Comparison of ENCODE assay signal across 30 cellular contexts in genomic region chr17:37827905-37828304, GRCh38.
DNase-seq lines count a peak whose midpoint lies in the region; ATAC-seq, FAIRE-seq and TF ChIP-seq lines count a peak whose summit lies in the region.
"Had no signal": no experiment of that assay in that cellular context is flagged by ENCODE, and none has a peak within 500 bp of the region (broad histone marks: within the 10 kb centered on the region; RNA-seq: fewer than 3 reads in every experiment).

No MANE protein-coding gene starts in this region.

- no TSS peak for BruUV-seq in GM12878 (replicated peaks; lab: Mats Ljungman, UMichigan)

- no peaks in the 10 kb centered on the region for H3K79me2 ChIP-seq in Loucy (ENCODE audit: insufficient read depth, low read length)
- no peaks in the 10 kb centered on the region for H3K79me2 ChIP-seq in GM12878 (ENCODE audit: control insufficient read depth, insufficient read depth, low read length)

- H3K4me1 ChIP-seq in Loucy (ENCODE audit: insufficient read depth, low read length, poor library complexity, severe bottlenecking): peaks cover 39% of the 10 kb centered on the region
- peaks cover 55% of the 10 kb centered on the region for H3K4me1 ChIP-seq in GM12878 (ENCODE audit: control insufficient read depth, insufficient read depth, low read length)
- H3K4me1 ChIP-seq: colonic mucosa, pancreas had no signal

- no peak for DNase-seq in activated CD4-positive, alpha-beta memory T cell treated with anti-CD3 and anti-CD28 coated beads, Interleukin-2, amount 10 ng/mL, durations not matched to agents 7 days and 5 days
- no peak for DNase-seq in activated CD4-positive, alpha-beta memory T cell treated with anti-CD3 and anti-CD28 coated beads for 36 hours
- DNase-seq in GM12878 (ENCODE audit: low read depth, low spot score): no peak
- no peak for DNase-seq in stimulated activated naive B cell treated with anti-CD40 and anti-IgM and Interleukin-4, amounts not matched to agents 10 μg/mL and 1 μg/mL and 100 μg/mL, for 72 hours
- DNase-seq in foreskin melanocyte: no peak
- DNase-seq: activated CD4-positive, alpha-beta T cell treated with anti-CD3 and anti-CD28 coated beads, Interleukin-2, amount 50 U/mL, for 4 hours; activated CD8-positive, alpha-beta memory T cell treated with anti-CD3 and anti-CD28 coated beads, Interleukin-2, amount 50 U/mL, for 4 hours; activated naive CD8-positive, alpha-beta T cell treated with anti-CD3 and anti-CD28 coated beads, Interleukin-2, amount 10 ng/mL, durations not matched to agents 7 days and 5 days; CD8-positive, alpha-beta T cell; colonic mucosa; DMS 273 treated with DMSO at 0.1 percent for 48 hours; effector CD8-positive, alpha-beta T cell; H9; NCI-H146; NCI-H69; pancreas; SHP77 treated with DMSO at 0.1 percent for 48 hours; stimulated activated CD4-positive, alpha-beta T cell treated with anti-CD3 and anti-CD28 coated beads, Interleukin-15, amount 100 ng/mL, for 24 hours; stimulated activated CD4-positive, alpha-beta T cell treated with anti-CD3 and anti-CD28 coated beads, Interleukin-4, amount 100 ng/mL, for 4 hours had no signal

- H3K4me2 ChIP-seq in Loucy (ENCODE audit: low read depth, low read length, poor library complexity, severe bottlenecking) (peak overlapping the region; percentile 47), GM12878 (ENCODE audit: control insufficient read depth, insufficient read depth) (peak overlapping the region; percentile 29; the same call in 1 of the 2 replicates)

- no peak for TF ChIP-seq EP300 in GM12878 (IDR thresholded peaks at IDR 0.05; ENCODE audit: borderline replicate concordance in 1 of 2, control insufficient read depth in 1 of 2, low read depth in 2 of 2, low read length in 2 of 2)

- H3F3A ChIP-seq in Loucy (ENCODE audit: low read depth): no peaks in the 10 kb centered on the region

- TF ChIP-seq CTCF in Loucy (conservative IDR thresholded peaks at IDR 0.05; ENCODE audit: low read length) (no peak), GM12878 (IDR thresholded peaks at IDR 0.05 in 2 of 3, conservative IDR thresholded peaks at IDR 0.05 in 1 of 3; ENCODE audit: control insufficient read depth in 2 of 3, extremely low read depth in 1 of 3, insufficient read depth in 1 of 3, low read depth in 3 of 3, low read length in 3 of 3) (no peak)

- peak overlapping the region; percentile 1 for H3K9ac ChIP-seq in Loucy (ENCODE audit: low read depth, low read length, poor library complexity, severe bottlenecking)
- H3K9ac ChIP-seq in GM12878 (ENCODE audit: control insufficient read depth, insufficient read depth, low read length): no peak overlapping the region

- H3K27me3 ChIP-seq in Loucy (ENCODE audit: insufficient read depth, low read length, poor library complexity, severe bottlenecking) (no peaks in the 10 kb centered on the region), GM12878 (replicated peaks in 1 of 2; ENCODE audit: control insufficient read depth in 2 of 2, insufficient read depth in 2 of 2, low read length in 1 of 2) (no peaks in the 10 kb centered on the region)
- H3K27me3 ChIP-seq: cardiac muscle cell, colonic mucosa, pancreas had no signal

- CTCF ChIA-PET in activated CD4-positive, alpha-beta memory T cell treated with anti-CD3 and anti-CD28 coated beads, Interleukin-2, amount 10 ng/mL, durations not matched to agents 7 days and 5 days (lab: Charles Lee): interaction anchor here (1.0 to 1.7 kb wide), 3 partner anchors 10 to 16 kb away, joined by 3 to 13 read pairs (median 5); no protein-coding TSS in a partner anchor
- CTCF ChIA-PET in activated CD4-positive, alpha-beta memory T cell treated with anti-CD3 and anti-CD28 coated beads for 36 hours (lab: Charles Lee): no interaction called here
- CTCF ChIA-PET in GM12878 (lab: Yijun Ruan, JAX): interaction anchor here (0.6 to 5.6 kb wide), 5 partner anchors 7 to 21 kb away, joined by 3 to 51 read pairs (median 3); no protein-coding TSS in a partner anchor

- H3K36me3 Mint-ChIP-seq in activated CD4-positive, alpha-beta memory T cell treated with anti-CD3 and anti-CD28 coated beads, Interleukin-2, amount 10 ng/mL, durations not matched to agents 7 days and 5 days (ENCODE audit: low read depth): no peaks in the 10 kb centered on the region
- H3K36me3 Mint-ChIP-seq in activated CD4-positive, alpha-beta memory T cell treated with anti-CD3 and anti-CD28 coated beads for 36 hours: no peaks in the 10 kb centered on the region
- peaks cover 0 to 1% of the 10 kb centered on the region in 2 donors for H3K36me3 Mint-ChIP-seq in stimulated activated naive B cell treated with anti-CD40 and anti-IgM and Interleukin-4, amounts not matched to agents 10 μg/mL and 1 μg/mL and 100 μg/mL, for 72 hours
- H3K36me3 Mint-ChIP-seq: activated naive CD8-positive, alpha-beta T cell treated with anti-CD3 and anti-CD28 coated beads, Interleukin-2, amount 10 ng/mL, durations not matched to agents 7 days and 5 days; CD8-positive, alpha-beta T cell; memory B cell; WTC11 had no signal

- peak overlapping the region; percentile 79 for H3K27ac ChIP-seq in GM12878 (ENCODE audit: control insufficient read depth, insufficient read depth)
- H3K27ac ChIP-seq: cardiac muscle cell, colonic mucosa, pancreas, suprapubic skin had no signal

- H4K20me1 ChIP-seq in Loucy (ENCODE audit: insufficient read depth, low read length, poor library complexity, severe bottlenecking) (no peaks in the 10 kb centered on the region), GM12878 (ENCODE audit: control insufficient read depth, insufficient read depth) (no peaks in the 10 kb centered on the region)

- no peak for TF ChIP-seq POLR2A in GM12878 (IDR thresholded peaks at IDR 0.05; ENCODE audit: low read depth, low read length)

- peak overlapping the region; percentile 37 for H3K27ac Mint-ChIP-seq in activated CD4-positive, alpha-beta memory T cell treated with anti-CD3 and anti-CD28 coated beads, Interleukin-2, amount 10 ng/mL, durations not matched to agents 7 days and 5 days
- no peak overlapping the region for H3K27ac Mint-ChIP-seq in activated CD4-positive, alpha-beta memory T cell treated with anti-CD3 and anti-CD28 coated beads for 36 hours
- peak overlapping the region; percentile 74 for H3K27ac Mint-ChIP-seq in stimulated activated naive B cell treated with anti-CD40 and anti-IgM and Interleukin-4, amounts not matched to agents 10 μg/mL and 1 μg/mL and 100 μg/mL, for 72 hours
- H3K27ac Mint-ChIP-seq: activated naive CD8-positive, alpha-beta T cell treated with anti-CD3 and anti-CD28 coated beads, Interleukin-2, amount 10 ng/mL, durations not matched to agents 7 days and 5 days; CD8-positive, alpha-beta T cell; H9; memory B cell; WTC11 had no signal

- intact Hi-C loops in activated CD4-positive, alpha-beta memory T cell treated with anti-CD3 and anti-CD28 coated beads for 36 hours (cut with micrococcal nuclease): no loop called here
- intact Hi-C loops in GM12878 (cut with micrococcal nuclease; ENCODE audit: unreplicated experiment): no loop called here

- in situ Hi-C loops in GM12878 (cut with MboI): loop anchor here (25.0 kb wide), 1 partner anchor 559 kb away; no protein-coding TSS in a partner anchor

- H3K9me3 Mint-ChIP-seq in activated CD4-positive, alpha-beta memory T cell treated with anti-CD3 and anti-CD28 coated beads, Interleukin-2, amount 10 ng/mL, durations not matched to agents 7 days and 5 days: no peaks in the 10 kb centered on the region
- no peaks in the 10 kb centered on the region for H3K9me3 Mint-ChIP-seq in activated CD4-positive, alpha-beta memory T cell treated with anti-CD3 and anti-CD28 coated beads for 36 hours
- no peaks in the 10 kb centered on the region for H3K9me3 Mint-ChIP-seq in stimulated activated naive B cell treated with anti-CD40 and anti-IgM and Interleukin-4, amounts not matched to agents 10 μg/mL and 1 μg/mL and 100 μg/mL, for 72 hours
- H3K9me3 Mint-ChIP-seq: activated naive CD8-positive, alpha-beta T cell treated with anti-CD3 and anti-CD28 coated beads, Interleukin-2, amount 10 ng/mL, durations not matched to agents 7 days and 5 days; CD8-positive, alpha-beta T cell; H9; memory B cell; WTC11 had no signal

- FAIRE-seq in GM12878 (lab: Jason Lieb, UNC): no peak
- FAIRE-seq: astrocyte, GM12892, pancreas, RCC 7860 had no signal

- SMC1A ChIA-PET in GM12878 (lab: Charles Lee; ENCODE audit: uncharacterized antibody, unreplicated experiment): interaction anchor here (0.8 to 7.9 kb wide), 8 partner anchors 10 to 106 kb away, joined by 3 to 48 read pairs (median 4); no protein-coding TSS in a partner anchor

- WGBS in GM12878 (ENCODE audit: insufficient coverage, insufficient replicate concordance, low lambda C conversion rate, missing lambda C conversion rate): 98% methylated on average over 3 of the region's 3 CpGs

- RAD21 ChIA-PET in GM12878 (lab: Charles Lee; ENCODE audit: unreplicated experiment): interaction anchor here (0.8 to 4.2 kb wide), 5 partner anchors 8 to 19 kb away, joined by 3 to 23 read pairs (median 4); no protein-coding TSS in a partner anchor

- H3K4me3 ChIP-seq in Loucy (ENCODE audit: low read length, poor library complexity, severe bottlenecking): peak overlapping the region; percentile 20
- H3K4me3 ChIP-seq in GM12878: no peak overlapping the region
- H3K4me3 ChIP-seq: cardiac muscle cell, colonic mucosa, pancreas, suprapubic skin had no signal

- no peak for TF ChIP-seq RAD21 in GM12878 (IDR thresholded peaks at IDR 0.05; ENCODE audit: insufficient read depth, low read depth, low read length)

- H3K36me3 ChIP-seq in Loucy (ENCODE audit: insufficient read depth, low read length): no peaks in the 10 kb centered on the region
- H3K36me3 ChIP-seq in GM12878 (ENCODE audit: control insufficient read depth in 2 of 2, insufficient read depth in 2 of 2, low read length in 1 of 2): no peaks in the 10 kb centered on the region
- H3K36me3 ChIP-seq: cardiac muscle cell, colonic mucosa, pancreas, suprapubic skin had no signal

- no peaks in the 10 kb centered on the region for H3K9me2 ChIP-seq in Loucy (replicated peaks; ENCODE audit: low read depth, low read length)

- POLR2A ChIA-PET in activated CD4-positive, alpha-beta memory T cell treated with anti-CD3 and anti-CD28 coated beads, Interleukin-2, amount 10 ng/mL, durations not matched to agents 7 days and 5 days (lab: Charles Lee): interaction anchor here (1.4 kb wide), 1 partner anchor 12 kb away, joined by 4 read pairs; no protein-coding TSS in a partner anchor
- POLR2A ChIA-PET in activated CD4-positive, alpha-beta memory T cell treated with anti-CD3 and anti-CD28 coated beads for 36 hours (lab: Charles Lee): no interaction called here
- POLR2A ChIA-PET in GM12878 (lab: Charles Lee): interaction anchor here (0.9 to 1.4 kb wide), 2 partner anchors 8 to 80 kb away, joined by 3 to 6 read pairs; no protein-coding TSS in a partner anchor

- H3K4me3 Mint-ChIP-seq in activated CD4-positive, alpha-beta memory T cell treated with anti-CD3 and anti-CD28 coated beads, Interleukin-2, amount 10 ng/mL, durations not matched to agents 7 days and 5 days: no peak overlapping the region
- H3K4me3 Mint-ChIP-seq in activated CD4-positive, alpha-beta memory T cell treated with anti-CD3 and anti-CD28 coated beads for 36 hours: no peak overlapping the region
- H3K4me3 Mint-ChIP-seq in stimulated activated naive B cell treated with anti-CD40 and anti-IgM and Interleukin-4, amounts not matched to agents 10 μg/mL and 1 μg/mL and 100 μg/mL, for 72 hours: no peak overlapping the region
- H3K4me3 Mint-ChIP-seq: activated naive CD8-positive, alpha-beta T cell treated with anti-CD3 and anti-CD28 coated beads, Interleukin-2, amount 10 ng/mL, durations not matched to agents 7 days and 5 days; CD8-positive, alpha-beta T cell; H9; memory B cell; WTC11 had no signal

- ATAC-seq in GM12878: no peak
- no peak for ATAC-seq in stimulated activated naive B cell treated with anti-CD40 and anti-IgM and Interleukin-4, amounts not matched to agents 10 μg/mL and 1 μg/mL and 100 μg/mL, for 72 hours (replicated peaks)
- no peak for ATAC-seq in HG03139 (IDR thresholded peaks at IDR 0.05; ENCODE audit: unreplicated experiment)
- ATAC-seq in HG02938 (IDR thresholded peaks at IDR 0.05; ENCODE audit: unreplicated experiment): no peak
- ATAC-seq: CD8-positive, alpha-beta T cell; left lobe of liver; WTC11 had no signal

- no peaks in the 10 kb centered on the region for H3K9me3 ChIP-seq in Loucy (ENCODE audit: insufficient read depth, low read depth, low read length)
- H3K9me3 ChIP-seq in GM12878 (replicated peaks; ENCODE audit: control insufficient read depth, insufficient read depth, low read length): no peaks in the 10 kb centered on the region
- H3K9me3 ChIP-seq: colonic mucosa, pancreas, suprapubic skin had no signal

- peaks cover 28% of the 10 kb centered on the region for H3K4me1 Mint-ChIP-seq in activated CD4-positive, alpha-beta memory T cell treated with anti-CD3 and anti-CD28 coated beads, Interleukin-2, amount 10 ng/mL, durations not matched to agents 7 days and 5 days
- H3K4me1 Mint-ChIP-seq in activated CD4-positive, alpha-beta memory T cell treated with anti-CD3 and anti-CD28 coated beads for 36 hours (ENCODE audit: low read depth): peaks cover 10% of the 10 kb centered on the region
- H3K4me1 Mint-ChIP-seq in stimulated activated naive B cell treated with anti-CD40 and anti-IgM and Interleukin-4, amounts not matched to agents 10 μg/mL and 1 μg/mL and 100 μg/mL, for 72 hours: peaks cover 57 to 71% of the 10 kb centered on the region in 2 donors

- no peak overlapping the region for H2AFZ ChIP-seq in Loucy (ENCODE audit: low read length)
- H2AFZ ChIP-seq in GM12878 (ENCODE audit: control insufficient read depth, low read depth, low read length): no peak overlapping the region

- peaks cover 5% of the 10 kb centered on the region for H3K27me3 Mint-ChIP-seq in activated CD4-positive, alpha-beta memory T cell treated with anti-CD3 and anti-CD28 coated beads, Interleukin-2, amount 10 ng/mL, durations not matched to agents 7 days and 5 days
- H3K27me3 Mint-ChIP-seq in activated CD4-positive, alpha-beta memory T cell treated with anti-CD3 and anti-CD28 coated beads for 36 hours: peaks cover 13% of the 10 kb centered on the region
- H3K27me3 Mint-ChIP-seq in stimulated activated naive B cell treated with anti-CD40 and anti-IgM and Interleukin-4, amounts not matched to agents 10 μg/mL and 1 μg/mL and 100 μg/mL, for 72 hours: no peaks in the 10 kb centered on the region
